Comparison of ENCODE assay signal across 10 cellular contexts in the genomic region with DNA sequence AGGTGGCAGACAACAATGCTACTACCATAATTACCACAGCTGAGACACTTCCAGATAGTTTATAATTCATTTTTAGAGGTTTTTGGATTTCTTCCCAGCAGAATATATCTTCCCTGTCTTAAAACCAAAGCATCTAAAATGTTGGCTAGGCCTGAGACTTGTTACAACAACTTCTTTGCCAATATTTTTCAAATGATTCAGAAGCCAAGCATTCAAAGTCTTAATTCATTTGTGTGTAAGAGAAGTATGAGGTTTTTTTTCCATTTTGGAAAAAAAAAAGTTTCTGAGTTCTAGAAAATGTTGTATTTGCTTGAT. TPM values are rescaled to one million over a fixed set of nuclear protein-coding genes. Genes with fewer than 3 reads are reported as not detected.
DNase-seq lines count a peak whose midpoint lies in the region; ATAC-seq, FAIRE-seq and TF ChIP-seq lines count a peak whose summit lies in the region.
"Had no signal": no experiment of that assay in that cellular context is flagged by ENCODE, and none has a peak within 500 bp of the region (broad histone marks: within the 10 kb centered on the region; RNA-seq: fewer than 3 reads in every experiment).

No MANE protein-coding gene starts in this region.

- H3K4me3 ChIP-seq in muscle layer of duodenum (ENCODE audit: low read depth in 1 of 2, low read length in 2 of 2) = no peak overlapping the region
- no peak overlapping the region for H3K4me3 ChIP-seq in aorta (ENCODE audit: low read length in 2 of 2)

- no peaks in the 10 kb centered on the region for H3K27me3 ChIP-seq in muscle layer of duodenum (ENCODE audit: low read depth, low read length)
- H3K27me3 ChIP-seq in aorta (ENCODE audit: control insufficient read depth in 1 of 2, insufficient read depth in 2 of 2, low read length in 1 of 2) = no peaks in the 10 kb centered on the region

- peak overlapping the region; percentile 67 for H3K27ac ChIP-seq in muscle layer of duodenum (ENCODE audit: low read length)
- H3K27ac ChIP-seq in aorta (ENCODE audit: low read depth in 1 of 2, low read length in 2 of 2) = peak overlapping the region in 1 of 2 donors; percentile 60
- H3K27ac ChIP-seq: KMS-11 had no signal

- H3K36me3 ChIP-seq in muscle layer of duodenum (ENCODE audit: control insufficient read depth in 1 of 2, insufficient read depth in 2 of 2, low read length in 2 of 2) (peaks cover 0 to 5% of the 10 kb centered on the region in 2 donors), aorta (ENCODE audit: control insufficient read depth in 1 of 2, insufficient read depth in 2 of 2, low read length in 1 of 2) (no peaks in the 10 kb centered on the region)

- DNase-seq in HTR-8/SVneo (ENCODE audit: insufficient read length, low spot score) (peak; percentile 21), aorta (no peak), nucleus accumbens (lab: John Stamatoyannopoulos, UW) (no peak)
- DNase-seq in activated CD4-positive, alpha-beta T cell treated with anti-CD3 and anti-CD28 coated beads for 1 hour = no peak
- DNase-seq: DND-41; stimulated activated CD4-positive, alpha-beta T cell treated with anti-CD3 and anti-CD28 coated beads, Interleukin-4, amount 100 ng/mL, for 4 hours had no signal

- H3K4me1 ChIP-seq in muscle layer of duodenum (ENCODE audit: control insufficient read depth in 1 of 2, insufficient read depth in 2 of 2, low read length in 2 of 2) (peaks cover 0 to 9% of the 10 kb centered on the region in 2 donors), aorta (ENCODE audit: control insufficient read depth in 1 of 2, insufficient read depth in 2 of 2, low read length in 2 of 2) (no peaks in the 10 kb centered on the region)

- ATAC-seq in aorta (ENCODE audit: low FRiP score) (peak; percentile 64), GM18505 (IDR thresholded peaks at IDR 0.05; ENCODE audit: unreplicated experiment) (no peak)

- intact Hi-C loops in aorta (cut with DNase I) = no loop called here

- TF ChIP-seq POLR2A in GM18505 (IDR thresholded peaks at IDR 0.05; ENCODE audit: borderline replicate concordance, extremely low read depth, insufficient read depth, insufficient read length) = no peak

- H3K9me3 ChIP-seq in muscle layer of duodenum (ENCODE audit: control insufficient read depth in 1 of 2, low read length in 2 of 2) = no peaks in the 10 kb centered on the region
- no peaks in the 10 kb centered on the region for H3K9me3 ChIP-seq in aorta (ENCODE audit: control insufficient read depth, low read length)

- FAIRE-seq in HTR-8/SVneo (lab: Jason Lieb, UNC) = no peak
- FAIRE-seq in endometrium (lab: Jason Lieb, UNC) = peak; percentile 96

RNA-seq across cellular contexts. Expression of gene LAMA1, which starts 32.9 kb away (rescaled TPM):
- 1 to 10 TPM in 1 of 2 donors, under 1 TPM in 1; 0.78 to 3.1 TPM for total RNA-seq in aorta
- polyA plus RNA-seq in aorta = under 1 TPM in 1 of 2 donors, not detected in 1; 0.41 TPM
